Comparison of ENCODE assay signal across 11 cellular contexts in the genomic region with DNA sequence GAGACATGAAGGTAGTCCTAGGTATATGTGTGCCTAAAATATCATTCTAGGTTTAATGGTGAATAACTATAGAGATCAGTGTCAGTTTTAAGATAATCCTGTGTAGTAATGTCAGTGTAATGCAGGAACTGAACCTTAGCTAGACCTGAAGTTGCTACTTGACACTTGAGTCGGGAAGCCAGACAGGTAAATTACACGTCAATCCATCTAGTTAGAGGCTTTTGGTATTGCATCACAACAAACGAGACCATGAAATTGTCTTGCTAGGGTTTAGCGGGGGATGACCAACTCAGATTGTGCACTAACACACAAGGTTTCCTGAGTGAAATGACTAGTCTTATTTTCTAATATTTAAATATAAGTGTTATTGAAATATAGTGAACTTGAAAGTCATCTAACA. TPM values are rescaled to one million over a fixed set of nuclear protein-coding genes. Genes with fewer than 3 reads are reported as not detected.
DNase-seq lines count a peak whose midpoint lies in the region; ATAC-seq and TF ChIP-seq lines count a peak whose summit lies in the region.
"Had no signal": no experiment of that assay in that cellular context is flagged by ENCODE, and none has a peak within 500 bp of the region (broad histone marks: within the 10 kb centered on the region; RNA-seq: fewer than 3 reads in every experiment).

No MANE protein-coding gene starts in this region.

- TF ChIP-seq CTCF in HL-60 (IDR thresholded peaks at IDR 0.05; ENCODE audit: insufficient read depth, low read length) (no peak), brain (conservative IDR thresholded peaks at IDR 0.05) (no peak), natural killer cell (IDR thresholded peaks at IDR 0.05) (no peak), heart left ventricle (IDR thresholded peaks at IDR 0.05) (no peak)

- H3K27me3 Mint-ChIP-seq in brain: peaks cover 12% of the 10 kb centered on the region
- no peaks in the 10 kb centered on the region for H3K27me3 Mint-ChIP-seq in natural killer cell (ENCODE audit: low read depth in 2 of 2)

- H3K9me3 Mint-ChIP-seq in brain (no peaks in the 10 kb centered on the region), natural killer cell (no peaks in the 10 kb centered on the region)

- H3K36me3 ChIP-seq in BLaER1 treated with 17β-estradiol and CSF1 and Interleukin-3, amounts not matched to agents 10 nM and 100 nM: peaks cover 22 to 54% (median 40%) of the 10 kb centered on the region in 11 experiments
- peaks cover 0 to 47% (median 23%) of the 10 kb centered on the region in 9 donors for H3K36me3 ChIP-seq in heart left ventricle

- H3K27ac Mint-ChIP-seq in brain (peak overlapping the region in 1 of 5 experiments; percentile 32), natural killer cell (peak overlapping the region; percentile 70 to 89)

- H3K4me1 Mint-ChIP-seq in brain (peaks cover 56% of the 10 kb centered on the region), natural killer cell (peaks cover 60 to 68% of the 10 kb centered on the region in 2 donors)

- peaks cover 0 to 62% (median 34%) of the 10 kb centered on the region in 11 experiments; a peak in 12 of 22 replicates for H4K20me1 ChIP-seq in BLaER1 treated with 17β-estradiol and CSF1 and Interleukin-3, amounts not matched to agents 10 nM and 100 nM

- H3K36me3 Mint-ChIP-seq in brain (peaks cover 42% of the 10 kb centered on the region), natural killer cell (peaks cover 22% of the 10 kb centered on the region)

- no peak for TF ChIP-seq POLR2A in heart left ventricle (IDR thresholded peaks at IDR 0.05)

- no peaks in the 10 kb centered on the region for H3K27me3 ChIP-seq in BLaER1 treated with 17β-estradiol and CSF1 and Interleukin-3, amounts not matched to agents 10 nM and 100 nM
- H3K27me3 ChIP-seq in HL-60 (ENCODE audit: insufficient read depth, poor library complexity, severe bottlenecking): no peaks in the 10 kb centered on the region
- no peaks in the 10 kb centered on the region for H3K27me3 ChIP-seq in heart left ventricle

- 67 to 73% (median 71%) methylated on average over 4 of the region's 4 CpGs for WGBS in heart left ventricle, 4 donors

- intact Hi-C loops in natural killer cell (cut with micrococcal nuclease): loop anchor here (10.0 kb wide), 1 partner anchor 1754 kb away; the partner anchor contains the start of gene FOSL2
- intact Hi-C loops in heart left ventricle (cut with DNase I): no loop called here

- H3K4me3 Mint-ChIP-seq in brain: peak overlapping the region; percentile 86 to 93 (median 88)
- H3K4me3 Mint-ChIP-seq in natural killer cell: peak overlapping the region; percentile 92

- H3K9ac ChIP-seq in BLaER1 treated with 17β-estradiol and CSF1 and Interleukin-3, amounts not matched to agents 10 nM and 100 nM: peak overlapping the region; percentile 98 to 100 (median 100); a peak in 17 of 22 replicates

- DNase-seq in HL-60 (ENCODE audit: low read depth in 1 of 2, low spot score in 1 of 2) (peak in 1 of 2 experiments; percentile 15), natural killer cell (no peak), RPMI8226 (no peak), NCI-H187 treated with DMSO at 0.1 percent for 48 hours (lab: John Stamatoyannopoulos, UW) (no peak), heart left ventricle (no peak), T-helper 9 cell (no peak)
- DNase-seq: activated CD4-positive, alpha-beta T cell treated with anti-CD3 and anti-CD28 coated beads, Interleukin-2, amount 50 U/mL, for 4 hours; DND-41; NCI-H524 had no signal

- H3K9me3 ChIP-seq in BLaER1 treated with 17β-estradiol and CSF1 and Interleukin-3, amounts not matched to agents 10 nM and 100 nM (replicated peaks in 1 of 11): no peaks in the 10 kb centered on the region
- H3K9me3 ChIP-seq in heart left ventricle: no peaks in the 10 kb centered on the region

- H3K27ac ChIP-seq in BLaER1 treated with 17β-estradiol and CSF1 and Interleukin-3, amounts not matched to agents 10 nM and 100 nM: peak overlapping the region; percentile 99 to 100 (median 100); a peak in 21 of 22 replicates
- peak overlapping the region; percentile 84 for H3K27ac ChIP-seq in HL-60 (replicated peaks)
- peak overlapping the region in 4 of 12 donors; percentile 95 to 99 (median 98) for H3K27ac ChIP-seq in heart left ventricle

- peak overlapping the region; percentile 92 to 100 (median 99); a peak in 18 of 20 replicates for H3K4me3 ChIP-seq in BLaER1 treated with 17β-estradiol and CSF1 and Interleukin-3, amounts not matched to agents 10 nM and 100 nM
- H3K4me3 ChIP-seq in HL-60 (replicated peaks; ENCODE audit: insufficient read depth, low read length): no peak overlapping the region
- H3K4me3 ChIP-seq in heart left ventricle: peak overlapping the region in 4 of 12 donors; percentile 91 to 97 (median 96)

- no peak for ATAC-seq in natural killer cell
- no peak for ATAC-seq in heart left ventricle

- peaks cover 37 to 50% (median 44%) of the 10 kb centered on the region in 10 experiments for H3K4me1 ChIP-seq in BLaER1 treated with 17β-estradiol and CSF1 and Interleukin-3, amounts not matched to agents 10 nM and 100 nM
- peaks cover 5 to 58% (median 43%) of the 10 kb centered on the region in 12 donors for H3K4me1 ChIP-seq in heart left ventricle

- peak overlapping the region; percentile 76 to 93 (median 87) for H3K4me2 ChIP-seq in BLaER1 treated with 17β-estradiol and CSF1 and Interleukin-3, amounts not matched to agents 10 nM and 100 nM

RNA-seq across cellular contexts. Expression of gene YPEL5, which starts 2.0 kb away (rescaled TPM):
- 36.9 TPM for polyA plus RNA-seq in brain (ENCODE audit: insufficient read depth, low read depth, low replicate concordance)
- total RNA-seq in natural killer cell: 1,000 to 10,000 TPM in 1 of 3 donors, 100 to 1,000 TPM in 2; 569 to 1,094 (median 800) TPM
- 10 to 100 TPM; 44.7 to 90.6 (median 66.5) TPM for total RNA-seq in heart left ventricle
- 10 to 100 TPM; 36.4 to 42.0 TPM for polyA plus RNA-seq in heart left ventricle

Comparison
In these comparisons a context has a peak if more than half of its experiments do, and no peak if none do; other contexts are left out.
1. RNA of gene YPEL5, which starts 2.0 kb away (total RNA-seq): 569 to 1,094 TPM in natural killer cell; 44.7 to 90.6 TPM in heart left ventricle; every median in the first group is over 4 times any median in the second.